ENCODE assay signal across 9 cellular contexts in the genomic region with DNA sequence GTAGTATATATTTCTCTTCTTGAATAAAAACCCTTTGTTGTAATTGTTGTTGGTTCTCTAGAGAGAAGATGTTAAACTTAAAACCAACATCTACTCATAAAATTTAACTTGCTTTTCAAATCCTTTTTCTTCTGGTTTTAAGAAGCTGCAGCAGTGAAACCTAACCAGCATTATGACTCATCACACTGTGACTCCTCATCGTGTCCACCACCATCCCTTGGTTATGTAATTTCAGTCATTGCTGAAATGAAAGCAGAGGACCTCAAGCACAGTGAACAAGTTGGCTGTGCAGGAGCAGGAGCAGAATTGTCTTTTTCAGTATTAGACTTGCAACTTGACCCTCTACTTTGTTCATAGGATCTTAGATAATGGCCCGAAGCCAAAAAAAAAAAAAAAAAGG.
DNase-seq lines count a peak whose midpoint lies in the region; ATAC-seq and TF ChIP-seq lines count a peak whose summit lies in the region.
"Had no signal": no experiment of that assay in that cellular context is flagged by ENCODE, and none has a peak within 500 bp of the region (broad histone marks: within the 10 kb centered on the region; RNA-seq: fewer than 3 reads in every experiment).

No MANE protein-coding gene starts in this region.

- no peak overlapping the region for H3K9ac ChIP-seq in adipocyte (ENCODE audit: low read length)

- H3K27me3 ChIP-seq in BJ (ENCODE audit: control insufficient read depth, insufficient read depth, low read length) (no peaks in the 10 kb centered on the region), adipocyte (replicated peaks; ENCODE audit: control insufficient read depth, insufficient read depth, low read length) (no peaks in the 10 kb centered on the region)

- H3K27ac Mint-ChIP-seq in activated naive CD4-positive, alpha-beta T cell treated with anti-CD3 and anti-CD28 coated beads, Interleukin-2, amount 10 ng/mL, durations not matched to agents 7 days and 5 days = no peak overlapping the region

- no peaks in the 10 kb centered on the region for H3K9me3 ChIP-seq in adipocyte (ENCODE audit: control insufficient read depth, low read length)

- H3K9me3 Mint-ChIP-seq in activated naive CD4-positive, alpha-beta T cell treated with anti-CD3 and anti-CD28 coated beads, Interleukin-2, amount 10 ng/mL, durations not matched to agents 7 days and 5 days = no peaks in the 10 kb centered on the region

- H3K36me3 Mint-ChIP-seq in activated naive CD4-positive, alpha-beta T cell treated with anti-CD3 and anti-CD28 coated beads, Interleukin-2, amount 10 ng/mL, durations not matched to agents 7 days and 5 days = no peaks in the 10 kb centered on the region

- H3K36me3 ChIP-seq in BJ (ENCODE audit: control insufficient read depth, insufficient read depth, low read length) (no peaks in the 10 kb centered on the region), adipocyte (ENCODE audit: control insufficient read depth, insufficient read depth, low read length, severe bottlenecking) (no peaks in the 10 kb centered on the region)

- ATAC-seq in GM19372 (IDR thresholded peaks at IDR 0.05; ENCODE audit: low read depth, unreplicated experiment) (peak; percentile 98), HG03159 (IDR thresholded peaks at IDR 0.05; ENCODE audit: unreplicated experiment) (peak; percentile 98)

- no peaks in the 10 kb centered on the region for H3K4me1 Mint-ChIP-seq in activated naive CD4-positive, alpha-beta T cell treated with anti-CD3 and anti-CD28 coated beads, Interleukin-2, amount 10 ng/mL, durations not matched to agents 7 days and 5 days
- H3K4me1 Mint-ChIP-seq: neural crest cell had no signal

- POLR2A ChIA-PET in BJ (lab: Charles Lee) = no interaction called here

- no peak overlapping the region for H3K4me3 Mint-ChIP-seq in activated naive CD4-positive, alpha-beta T cell treated with anti-CD3 and anti-CD28 coated beads, Interleukin-2, amount 10 ng/mL, durations not matched to agents 7 days and 5 days
- H3K4me3 Mint-ChIP-seq: neural crest cell had no signal

- CTCF ChIA-PET in BJ (lab: Yijun Ruan, JAX) = interaction anchor here (0.6 to 2.0 kb wide), 5 partner anchors 9 to 812 kb away, joined by 3 to 7 read pairs (median 5); no protein-coding TSS in a partner anchor
- CTCF ChIA-PET in activated naive CD4-positive, alpha-beta T cell treated with anti-CD3 and anti-CD28 coated beads, Interleukin-2, amount 10 ng/mL, durations not matched to agents 7 days and 5 days (lab: Charles Lee) = interaction anchor here (1.6 to 1.8 kb wide), 2 partner anchors 12 to 66 kb away, joined by 5 to 8 read pairs; no protein-coding TSS in a partner anchor

- DNase-seq in BJ (ENCODE audit: low read depth) (peak; percentile 41), adipocyte (ENCODE audit: low read depth) (peak; percentile 59), smooth muscle cell of the brain vasculature (ENCODE audit: low read depth, low spot score) (peak; percentile 39), NCI-H1092 (lab: John Stamatoyannopoulos, UW) (no peak), NCI-H2081 (lab: John Stamatoyannopoulos, UW) (no peak)
- no peak for DNase-seq in activated naive CD4-positive, alpha-beta T cell treated with anti-CD3 and anti-CD28 coated beads, Interleukin-2, amount 10 ng/mL, durations not matched to agents 7 days and 5 days

- no peaks in the 10 kb centered on the region for H3K27me3 Mint-ChIP-seq in activated naive CD4-positive, alpha-beta T cell treated with anti-CD3 and anti-CD28 coated beads, Interleukin-2, amount 10 ng/mL, durations not matched to agents 7 days and 5 days

- H3K4me3 ChIP-seq in BJ (ENCODE audit: low read depth, low read length) = no peak overlapping the region
- H3K4me3 ChIP-seq in adipocyte (ENCODE audit: low read length) = no peak overlapping the region

- H3K4me1 ChIP-seq in adipocyte (ENCODE audit: control insufficient read depth, insufficient read depth, low read length) = peaks cover 7% of the 10 kb centered on the region

- no peak for TF ChIP-seq CTCF in BJ (IDR thresholded peaks at IDR 0.05; ENCODE audit: insufficient read depth, low read depth, low read length)

Comparison
In these comparisons a context has a peak if more than half of its experiments do, and no peak if none do; other contexts are left out.
1. DNase-seq: peak in BJ (single experiment), adipocyte (single experiment) and smooth muscle cell of the brain vasculature (single experiment); none in activated naive CD4-positive, alpha-beta T cell treated with anti-CD3 and anti-CD28 coated beads, Interleukin-2, amount 10 ng/mL, durations not matched to agents 7 days and 5 days (single experiment), NCI-H1092 (single experiment) and NCI-H2081 (0 of 2).